ENCODE assay signal across 1 cellular context in the genomic region with DNA sequence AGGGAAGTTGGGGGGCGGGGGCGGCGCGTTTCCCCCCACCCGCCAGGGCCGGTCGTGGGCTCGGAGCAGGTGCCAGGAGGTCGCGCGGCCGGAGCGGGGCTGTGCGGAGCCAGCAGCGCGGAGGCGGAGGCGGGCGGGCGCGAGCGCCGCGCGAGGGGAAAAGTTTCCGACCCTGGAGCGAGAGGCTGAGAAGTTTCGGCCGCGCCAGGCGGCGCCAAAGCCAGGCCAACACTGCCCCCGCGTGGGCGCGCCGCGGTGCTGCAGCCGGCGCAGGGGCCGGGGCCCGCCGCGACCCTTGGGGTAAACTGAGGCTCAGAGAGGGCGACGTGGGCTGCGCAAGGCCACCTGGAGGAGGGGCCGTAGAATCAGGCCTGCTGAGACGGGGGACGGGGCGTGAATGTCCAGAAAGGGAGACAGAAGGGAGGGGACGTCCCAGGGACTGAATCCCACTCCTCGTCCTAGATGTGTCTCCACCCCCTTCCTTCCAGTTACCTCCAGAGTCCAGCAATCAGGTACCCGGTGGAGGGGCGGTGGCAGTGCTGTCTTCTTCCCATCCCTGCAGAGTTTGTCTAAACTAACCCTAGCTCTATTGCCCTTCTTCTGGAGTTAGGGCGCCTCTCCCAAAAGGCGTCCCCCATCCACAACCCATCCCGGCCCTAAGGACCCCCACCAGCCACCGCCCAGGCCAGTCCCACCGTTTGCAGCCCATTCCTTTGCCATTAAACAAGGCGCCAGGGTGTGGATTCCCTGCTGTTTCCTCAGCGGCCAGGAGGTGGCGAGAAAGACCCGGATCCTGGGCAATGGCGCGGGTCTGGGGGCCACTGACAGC.
A peak's percentile ranks its signal among the peaks of the same experiment; 100 is the strongest.
TF ChIP-seq lines count a peak whose summit lies in the region.

No MANE protein-coding gene starts in this region.

TF ChIP-seq in K562, 482 proteins besides CTCF, POLR2A, EP300 and RAD21 (continued from another document and continues in another):
- TF ChIP-seq NR2F6 (CRISPR knock-in tag; IDR thresholded peaks at IDR 0.05) (peak; percentile 14; the same call in 1 of the 2 replicates), YBX1 (IDR thresholded peaks at IDR 0.05) (no peak), PYGO2 (tag; IDR thresholded peaks at IDR 0.05) (no peak), ZNF699 (CRISPR knock-in tag; IDR thresholded peaks at IDR 0.05; ENCODE audit: insufficient replicate concordance) (no peak), DPF2 (IDR thresholded peaks at IDR 0.05) (no peak), MAFF (IDR thresholded peaks at IDR 0.05; ENCODE audit: low read length) (no peak), JUND (IDR thresholded peaks at IDR 0.05; ENCODE audit: borderline replicate concordance, low read depth, low read length) (peak; percentile 6; the same call in 1 of the 2 replicates), JUND (tag; IDR thresholded peaks at IDR 0.05; ENCODE audit: borderline replicate concordance, low read depth, low read length) (no peak), HCFC1 (IDR thresholded peaks at IDR 0.05; ENCODE audit: low read depth, low read length) (0 out of 2 replicates have a peak, but pooled peaks have one; percentile 39), L3MBTL2 (IDR thresholded peaks at IDR 0.05) (peak; percentile 55), KDM4B (IDR thresholded peaks at IDR 0.05; ENCODE audit: borderline replicate concordance in 2 of 2, low read depth in 1 of 2) (no peak), NFE2 (IDR thresholded peaks at IDR 0.05; ENCODE audit: low read depth) (no peak), PHB2 (IDR thresholded peaks at IDR 0.05; ENCODE audit: low read depth) (no peak), NFRKB (IDR thresholded peaks at IDR 0.05; ENCODE audit: low read depth) (no peak), MTA2 (IDR thresholded peaks at IDR 0.05; ENCODE audit: low read depth) (no peak), PHF8 (IDR thresholded peaks at IDR 0.05; ENCODE audit: borderline replicate concordance, low read length) (peak; percentile 38; the same call in 1 of the 2 replicates), ZFP30 (CRISPR knock-in tag; IDR thresholded peaks at IDR 0.05; ENCODE audit: borderline replicate concordance) (no peak), ZNF444 (CRISPR knock-in tag; IDR thresholded peaks at IDR 0.05) (no peak), HLTF (IDR thresholded peaks at IDR 0.05) (peak; percentile 42; the same call in 1 of the 2 replicates), ZNF184 (CRISPR knock-in tag; IDR thresholded peaks at IDR 0.05) (no peak), CSDE1 (IDR thresholded peaks at IDR 0.05) (no peak), TSC22D4 (tag; IDR thresholded peaks at IDR 0.05) (no peak), ATF7 (IDR thresholded peaks at IDR 0.05) (no peak; the same call in 1 of the 2 replicates), ZNF174 (CRISPR knock-in tag; IDR thresholded peaks at IDR 0.05) (no peak), MYBL2 (IDR thresholded peaks at IDR 0.05; ENCODE audit: low read depth) (no peak), MYBL2 (CRISPR knock-in tag; IDR thresholded peaks at IDR 0.05; ENCODE audit: borderline replicate concordance) (no peak), NFATC3 (IDR thresholded peaks at IDR 0.05) (no peak), BACH1 (tag; IDR thresholded peaks at IDR 0.05) (no peak), SRF (CRISPR knock-in tag; IDR thresholded peaks at IDR 0.05) (no peak), ZNF445 (CRISPR knock-in tag; IDR thresholded peaks at IDR 0.05; ENCODE audit: low read depth) (no peak), TEAD4 (IDR thresholded peaks at IDR 0.05; ENCODE audit: low read length) (no peak), TEAD4 (CRISPR knock-in tag; IDR thresholded peaks at IDR 0.05; ENCODE audit: borderline replicate concordance) (peak; percentile 41; the same call in 1 of the 2 replicates), NBN (IDR thresholded peaks at IDR 0.05; ENCODE audit: low read depth) (0 out of 2 replicates have a peak, but pooled peaks have one; percentile 25), KDM5B (IDR thresholded peaks at IDR 0.05; ENCODE audit: insufficient replicate concordance, low read depth, low read length) (no peak)
- TF ChIP-seq, protein P1, sequence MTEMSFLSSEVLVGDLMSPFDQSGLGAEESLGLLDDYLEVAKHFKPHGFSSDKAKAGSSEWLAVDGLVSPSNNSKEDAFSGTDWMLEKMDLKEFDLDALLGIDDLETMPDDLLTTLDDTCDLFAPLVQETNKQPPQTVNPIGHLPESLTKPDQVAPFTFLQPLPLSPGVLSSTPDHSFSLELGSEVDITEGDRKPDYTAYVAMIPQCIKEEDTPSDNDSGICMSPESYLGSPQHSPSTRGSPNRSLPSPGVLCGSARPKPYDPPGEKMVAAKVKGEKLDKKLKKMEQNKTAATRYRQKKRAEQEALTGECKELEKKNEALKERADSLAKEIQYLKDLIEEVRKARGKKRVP (CRISPR knock-in tag; IDR thresholded peaks at IDR 0.05): no peak
- TF ChIP-seq, protein P2, sequence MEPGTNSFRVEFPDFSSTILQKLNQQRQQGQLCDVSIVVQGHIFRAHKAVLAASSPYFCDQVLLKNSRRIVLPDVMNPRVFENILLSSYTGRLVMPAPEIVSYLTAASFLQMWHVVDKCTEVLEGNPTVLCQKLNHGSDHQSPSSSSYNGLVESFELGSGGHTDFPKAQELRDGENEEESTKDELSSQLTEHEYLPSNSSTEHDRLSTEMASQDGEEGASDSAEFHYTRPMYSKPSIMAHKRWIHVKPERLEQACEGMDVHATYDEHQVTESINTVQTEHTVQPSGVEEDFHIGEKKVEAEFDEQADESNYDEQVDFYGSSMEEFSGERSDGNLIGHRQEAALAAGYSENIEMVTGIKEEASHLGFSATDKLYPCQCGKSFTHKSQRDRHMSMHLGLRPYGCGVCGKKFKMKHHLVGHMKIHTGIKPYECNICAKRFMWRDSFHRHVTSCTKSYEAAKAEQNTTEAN (CRISPR knock-in tag; IDR thresholded peaks at IDR 0.05): no peak
- TF ChIP-seq, protein P3, sequence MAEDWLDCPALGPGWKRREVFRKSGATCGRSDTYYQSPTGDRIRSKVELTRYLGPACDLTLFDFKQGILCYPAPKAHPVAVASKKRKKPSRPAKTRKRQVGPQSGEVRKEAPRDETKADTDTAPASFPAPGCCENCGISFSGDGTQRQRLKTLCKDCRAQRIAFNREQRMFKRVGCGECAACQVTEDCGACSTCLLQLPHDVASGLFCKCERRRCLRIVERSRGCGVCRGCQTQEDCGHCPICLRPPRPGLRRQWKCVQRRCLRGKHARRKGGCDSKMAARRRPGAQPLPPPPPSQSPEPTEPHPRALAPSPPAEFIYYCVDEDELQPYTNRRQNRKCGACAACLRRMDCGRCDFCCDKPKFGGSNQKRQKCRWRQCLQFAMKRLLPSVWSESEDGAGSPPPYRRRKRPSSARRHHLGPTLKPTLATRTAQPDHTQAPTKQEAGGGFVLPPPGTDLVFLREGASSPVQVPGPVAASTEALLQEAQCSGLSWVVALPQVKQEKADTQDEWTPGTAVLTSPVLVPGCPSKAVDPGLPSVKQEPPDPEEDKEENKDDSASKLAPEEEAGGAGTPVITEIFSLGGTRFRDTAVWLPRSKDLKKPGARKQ (CRISPR knock-in tag; IDR thresholded peaks at IDR 0.05): no peak
- TF ChIP-seq, protein P4, sequence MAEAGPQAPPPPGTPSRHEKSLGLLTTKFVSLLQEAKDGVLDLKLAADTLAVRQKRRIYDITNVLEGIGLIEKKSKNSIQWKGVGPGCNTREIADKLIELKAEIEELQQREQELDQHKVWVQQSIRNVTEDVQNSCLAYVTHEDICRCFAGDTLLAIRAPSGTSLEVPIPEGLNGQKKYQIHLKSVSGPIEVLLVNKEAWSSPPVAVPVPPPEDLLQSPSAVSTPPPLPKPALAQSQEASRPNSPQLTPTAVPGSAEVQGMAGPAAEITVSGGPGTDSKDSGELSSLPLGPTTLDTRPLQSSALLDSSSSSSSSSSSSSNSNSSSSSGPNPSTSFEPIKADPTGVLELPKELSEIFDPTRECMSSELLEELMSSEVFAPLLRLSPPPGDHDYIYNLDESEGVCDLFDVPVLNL (CRISPR knock-in tag; IDR thresholded peaks at IDR 0.05; ENCODE audit: low read depth): no peak
- TF ChIP-seq, protein P5, sequence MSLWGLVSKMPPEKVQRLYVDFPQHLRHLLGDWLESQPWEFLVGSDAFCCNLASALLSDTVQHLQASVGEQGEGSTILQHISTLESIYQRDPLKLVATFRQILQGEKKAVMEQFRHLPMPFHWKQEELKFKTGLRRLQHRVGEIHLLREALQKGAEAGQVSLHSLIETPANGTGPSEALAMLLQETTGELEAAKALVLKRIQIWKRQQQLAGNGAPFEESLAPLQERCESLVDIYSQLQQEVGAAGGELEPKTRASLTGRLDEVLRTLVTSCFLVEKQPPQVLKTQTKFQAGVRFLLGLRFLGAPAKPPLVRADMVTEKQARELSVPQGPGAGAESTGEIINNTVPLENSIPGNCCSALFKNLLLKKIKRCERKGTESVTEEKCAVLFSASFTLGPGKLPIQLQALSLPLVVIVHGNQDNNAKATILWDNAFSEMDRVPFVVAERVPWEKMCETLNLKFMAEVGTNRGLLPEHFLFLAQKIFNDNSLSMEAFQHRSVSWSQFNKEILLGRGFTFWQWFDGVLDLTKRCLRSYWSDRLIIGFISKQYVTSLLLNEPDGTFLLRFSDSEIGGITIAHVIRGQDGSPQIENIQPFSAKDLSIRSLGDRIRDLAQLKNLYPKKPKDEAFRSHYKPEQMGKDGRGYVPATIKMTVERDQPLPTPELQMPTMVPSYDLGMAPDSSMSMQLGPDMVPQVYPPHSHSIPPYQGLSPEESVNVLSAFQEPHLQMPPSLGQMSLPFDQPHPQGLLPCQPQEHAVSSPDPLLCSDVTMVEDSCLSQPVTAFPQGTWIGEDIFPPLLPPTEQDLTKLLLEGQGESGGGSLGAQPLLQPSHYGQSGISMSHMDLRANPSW (CRISPR knock-in tag; IDR thresholded peaks at IDR 0.05): no peak
- TF ChIP-seq, protein P6, sequence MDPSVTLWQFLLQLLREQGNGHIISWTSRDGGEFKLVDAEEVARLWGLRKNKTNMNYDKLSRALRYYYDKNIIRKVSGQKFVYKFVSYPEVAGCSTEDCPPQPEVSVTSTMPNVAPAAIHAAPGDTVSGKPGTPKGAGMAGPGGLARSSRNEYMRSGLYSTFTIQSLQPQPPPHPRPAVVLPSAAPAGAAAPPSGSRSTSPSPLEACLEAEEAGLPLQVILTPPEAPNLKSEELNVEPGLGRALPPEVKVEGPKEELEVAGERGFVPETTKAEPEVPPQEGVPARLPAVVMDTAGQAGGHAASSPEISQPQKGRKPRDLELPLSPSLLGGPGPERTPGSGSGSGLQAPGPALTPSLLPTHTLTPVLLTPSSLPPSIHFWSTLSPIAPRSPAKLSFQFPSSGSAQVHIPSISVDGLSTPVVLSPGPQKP (CRISPR knock-in tag; IDR thresholded peaks at IDR 0.05): no peak
- TF ChIP-seq, protein P7, sequence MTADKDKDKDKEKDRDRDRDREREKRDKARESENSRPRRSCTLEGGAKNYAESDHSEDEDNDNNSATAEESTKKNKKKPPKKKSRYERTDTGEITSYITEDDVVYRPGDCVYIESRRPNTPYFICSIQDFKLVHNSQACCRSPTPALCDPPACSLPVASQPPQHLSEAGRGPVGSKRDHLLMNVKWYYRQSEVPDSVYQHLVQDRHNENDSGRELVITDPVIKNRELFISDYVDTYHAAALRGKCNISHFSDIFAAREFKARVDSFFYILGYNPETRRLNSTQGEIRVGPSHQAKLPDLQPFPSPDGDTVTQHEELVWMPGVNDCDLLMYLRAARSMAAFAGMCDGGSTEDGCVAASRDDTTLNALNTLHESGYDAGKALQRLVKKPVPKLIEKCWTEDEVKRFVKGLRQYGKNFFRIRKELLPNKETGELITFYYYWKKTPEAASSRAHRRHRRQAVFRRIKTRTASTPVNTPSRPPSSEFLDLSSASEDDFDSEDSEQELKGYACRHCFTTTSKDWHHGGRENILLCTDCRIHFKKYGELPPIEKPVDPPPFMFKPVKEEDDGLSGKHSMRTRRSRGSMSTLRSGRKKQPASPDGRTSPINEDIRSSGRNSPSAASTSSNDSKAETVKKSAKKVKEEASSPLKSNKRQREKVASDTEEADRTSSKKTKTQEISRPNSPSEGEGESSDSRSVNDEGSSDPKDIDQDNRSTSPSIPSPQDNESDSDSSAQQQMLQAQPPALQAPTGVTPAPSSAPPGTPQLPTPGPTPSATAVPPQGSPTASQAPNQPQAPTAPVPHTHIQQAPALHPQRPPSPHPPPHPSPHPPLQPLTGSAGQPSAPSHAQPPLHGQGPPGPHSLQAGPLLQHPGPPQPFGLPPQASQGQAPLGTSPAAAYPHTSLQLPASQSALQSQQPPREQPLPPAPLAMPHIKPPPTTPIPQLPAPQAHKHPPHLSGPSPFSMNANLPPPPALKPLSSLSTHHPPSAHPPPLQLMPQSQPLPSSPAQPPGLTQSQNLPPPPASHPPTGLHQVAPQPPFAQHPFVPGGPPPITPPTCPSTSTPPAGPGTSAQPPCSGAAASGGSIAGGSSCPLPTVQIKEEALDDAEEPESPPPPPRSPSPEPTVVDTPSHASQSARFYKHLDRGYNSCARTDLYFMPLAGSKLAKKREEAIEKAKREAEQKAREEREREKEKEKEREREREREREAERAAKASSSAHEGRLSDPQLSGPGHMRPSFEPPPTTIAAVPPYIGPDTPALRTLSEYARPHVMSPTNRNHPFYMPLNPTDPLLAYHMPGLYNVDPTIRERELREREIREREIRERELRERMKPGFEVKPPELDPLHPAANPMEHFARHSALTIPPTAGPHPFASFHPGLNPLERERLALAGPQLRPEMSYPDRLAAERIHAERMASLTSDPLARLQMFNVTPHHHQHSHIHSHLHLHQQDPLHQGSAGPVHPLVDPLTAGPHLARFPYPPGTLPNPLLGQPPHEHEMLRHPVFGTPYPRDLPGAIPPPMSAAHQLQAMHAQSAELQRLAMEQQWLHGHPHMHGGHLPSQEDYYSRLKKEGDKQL (CRISPR knock-in tag; IDR thresholded peaks at IDR 0.05; ENCODE audit: borderline replicate concordance): no peak
- TF ChIP-seq, protein P8, sequence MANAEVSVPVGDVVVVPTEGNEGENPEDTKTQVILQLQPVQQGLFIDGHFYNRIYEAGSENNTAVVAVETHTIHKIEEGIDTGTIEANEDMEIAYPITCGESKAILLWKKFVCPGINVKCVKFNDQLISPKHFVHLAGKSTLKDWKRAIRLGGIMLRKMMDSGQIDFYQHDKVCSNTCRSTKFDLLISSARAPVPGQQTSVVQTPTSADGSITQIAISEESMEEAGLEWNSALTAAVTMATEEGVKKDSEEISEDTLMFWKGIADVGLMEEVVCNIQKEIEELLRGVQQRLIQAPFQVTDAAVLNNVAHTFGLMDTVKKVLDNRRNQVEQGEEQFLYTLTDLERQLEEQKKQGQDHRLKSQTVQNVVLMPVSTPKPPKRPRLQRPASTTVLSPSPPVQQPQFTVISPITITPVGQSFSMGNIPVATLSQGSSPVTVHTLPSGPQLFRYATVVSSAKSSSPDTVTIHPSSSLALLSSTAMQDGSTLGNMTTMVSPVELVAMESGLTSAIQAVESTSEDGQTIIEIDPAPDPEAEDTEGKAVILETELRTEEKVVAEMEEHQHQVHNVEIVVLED (CRISPR knock-in tag; IDR thresholded peaks at IDR 0.05): 0 out of 2 replicates have a peak, but pooled peaks have one; percentile 9
- TF ChIP-seq, protein P9, sequence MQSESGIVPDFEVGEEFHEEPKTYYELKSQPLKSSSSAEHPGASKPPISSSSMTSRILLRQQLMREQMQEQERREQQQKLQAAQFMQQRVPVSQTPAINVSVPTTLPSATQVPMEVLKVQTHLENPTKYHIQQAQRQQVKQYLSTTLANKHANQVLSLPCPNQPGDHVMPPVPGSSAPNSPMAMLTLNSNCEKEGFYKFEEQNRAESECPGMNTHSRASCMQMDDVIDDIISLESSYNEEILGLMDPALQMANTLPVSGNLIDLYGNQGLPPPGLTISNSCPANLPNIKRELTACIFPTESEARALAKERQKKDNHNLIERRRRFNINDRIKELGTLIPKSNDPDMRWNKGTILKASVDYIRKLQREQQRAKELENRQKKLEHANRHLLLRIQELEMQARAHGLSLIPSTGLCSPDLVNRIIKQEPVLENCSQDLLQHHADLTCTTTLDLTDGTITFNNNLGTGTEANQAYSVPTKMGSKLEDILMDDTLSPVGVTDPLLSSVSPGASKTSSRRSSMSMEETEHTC (IDR thresholded peaks at IDR 0.05): no peak
- TF ChIP-seq, protein P10, sequence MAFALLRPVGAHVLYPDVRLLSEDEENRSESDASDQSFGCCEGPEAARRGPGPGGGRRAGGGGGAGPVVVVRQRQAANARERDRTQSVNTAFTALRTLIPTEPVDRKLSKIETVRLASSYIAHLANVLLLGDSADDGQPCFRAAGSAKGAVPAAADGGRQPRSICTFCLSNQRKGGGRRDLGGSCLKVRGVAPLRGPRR (CRISPR knock-in tag; IDR thresholded peaks at IDR 0.05): no peak
